1 cellular context compared by ENCODE assay signal in genomic region chr17:55317284-55317683, GRCh38.
A peak's percentile ranks its signal among the peaks of the same experiment; 100 is the strongest.
TF ChIP-seq lines count a peak whose summit lies in the region.

No MANE protein-coding gene starts in this region.

TF ChIP-seq in HepG2, 621 proteins besides CTCF, POLR2A, EP300 and RAD21:
- no peak for TF ChIP-seq RARG (CRISPR knock-in tag; IDR thresholded peaks at IDR 0.05; ENCODE audit: low read depth)
- no peak for TF ChIP-seq U2AF1 (optimal IDR thresholded peaks at IDR 0.05; ENCODE audit: low read depth, low read length)
- TF ChIP-seq KDM1A (CRISPR knock-in tag; IDR thresholded peaks at IDR 0.05), result no peak
- no peak for TF ChIP-seq ZNF276 (CRISPR knock-in tag; IDR thresholded peaks at IDR 0.05; ENCODE audit: low read depth)
- peak; percentile 45; the same call in 1 of the 2 replicates for TF ChIP-seq POLR2AphosphoS2 (IDR thresholded peaks at IDR 0.05; ENCODE audit: low read depth, low read length)
- TF ChIP-seq PAF1 (CRISPR knock-in tag; IDR thresholded peaks at IDR 0.05), result no peak
- TF ChIP-seq BHLHE40 (IDR thresholded peaks at IDR 0.05; ENCODE audit: low read length), result no peak
- no peak for TF ChIP-seq ZFYVE20 (CRISPR knock-in tag; IDR thresholded peaks at IDR 0.05; ENCODE audit: borderline replicate concordance, low read depth)
- TF ChIP-seq ZNF557 (CRISPR knock-in tag; IDR thresholded peaks at IDR 0.05), result no peak
- no peak for TF ChIP-seq ZBTB1 (CRISPR knock-in tag; IDR thresholded peaks at IDR 0.05; ENCODE audit: borderline replicate concordance)
- no peak for TF ChIP-seq ZNF549 (CRISPR knock-in tag; IDR thresholded peaks at IDR 0.05)
- TF ChIP-seq RBM22 (optimal IDR thresholded peaks at IDR 0.05; ENCODE audit: low read length), result peak; percentile 87
- TF ChIP-seq ZSCAN31 (CRISPR knock-in tag; IDR thresholded peaks at IDR 0.05; ENCODE audit: low read depth), result no peak
- TF ChIP-seq ZNF761 (CRISPR knock-in tag; conservative IDR thresholded peaks at IDR 0.05), result 0 out of 2 replicates have a peak, but pooled peaks have one; percentile 45
- TF ChIP-seq ZNF543 (CRISPR knock-in tag; IDR thresholded peaks at IDR 0.05), result peak; percentile 47; the same call in 1 of the 2 replicates
- TF ChIP-seq MBNL3 (CRISPR knock-in tag; conservative IDR thresholded peaks at IDR 0.05), result no peak
- TF ChIP-seq ZXDC (CRISPR knock-in tag; IDR thresholded peaks at IDR 0.05), result no peak
- 0 out of 2 replicates have a peak, but pooled peaks have one; percentile 27 for TF ChIP-seq NR2C2 (CRISPR knock-in tag; IDR thresholded peaks at IDR 0.05; ENCODE audit: borderline replicate concordance)
- TF ChIP-seq REPIN1 (CRISPR knock-in tag; IDR thresholded peaks at IDR 0.05; ENCODE audit: borderline replicate concordance, low read depth), result no peak
- no peak for TF ChIP-seq PRMT3 (CRISPR knock-in tag; IDR thresholded peaks at IDR 0.05; ENCODE audit: borderline replicate concordance, low read depth)
- TF ChIP-seq ZMYM3 (CRISPR knock-in tag; IDR thresholded peaks at IDR 0.05), result no peak
- no peak for TF ChIP-seq ZNF230 (CRISPR knock-in tag; IDR thresholded peaks at IDR 0.05)
- TF ChIP-seq ZNF775 (CRISPR knock-in tag; IDR thresholded peaks at IDR 0.05; ENCODE audit: borderline replicate concordance), result 0 out of 2 replicates have a peak, but pooled peaks have one; percentile 38
- no peak for TF ChIP-seq ZFP37 (CRISPR knock-in tag; IDR thresholded peaks at IDR 0.05; ENCODE audit: borderline replicate concordance)
- TF ChIP-seq CHCHD3 (CRISPR knock-in tag; IDR thresholded peaks at IDR 0.05), result no peak
- TF ChIP-seq AKNA (CRISPR knock-in tag; IDR thresholded peaks at IDR 0.05; ENCODE audit: borderline replicate concordance), result 0 out of 2 replicates have a peak, but pooled peaks have one; percentile 18
- TF ChIP-seq ZNF280B (CRISPR knock-in tag; IDR thresholded peaks at IDR 0.05; ENCODE audit: borderline replicate concordance), result no peak
- TF ChIP-seq POLR2AphosphoS5 (IDR thresholded peaks at IDR 0.05; ENCODE audit: low read depth, low read length), result peak; percentile 17
- 0 out of 2 replicates have a peak, but pooled peaks have one; percentile 14 for TF ChIP-seq AKAP8 (CRISPR knock-in tag; IDR thresholded peaks at IDR 0.05)
- no peak for TF ChIP-seq ZNF652 (CRISPR knock-in tag; IDR thresholded peaks at IDR 0.05; ENCODE audit: borderline replicate concordance, low read depth)
- TF ChIP-seq MEIS1 (CRISPR knock-in tag; IDR thresholded peaks at IDR 0.05; ENCODE audit: borderline replicate concordance), result 0 out of 2 replicates have a peak, but pooled peaks have one; percentile 37
